In the genomic region with DNA sequence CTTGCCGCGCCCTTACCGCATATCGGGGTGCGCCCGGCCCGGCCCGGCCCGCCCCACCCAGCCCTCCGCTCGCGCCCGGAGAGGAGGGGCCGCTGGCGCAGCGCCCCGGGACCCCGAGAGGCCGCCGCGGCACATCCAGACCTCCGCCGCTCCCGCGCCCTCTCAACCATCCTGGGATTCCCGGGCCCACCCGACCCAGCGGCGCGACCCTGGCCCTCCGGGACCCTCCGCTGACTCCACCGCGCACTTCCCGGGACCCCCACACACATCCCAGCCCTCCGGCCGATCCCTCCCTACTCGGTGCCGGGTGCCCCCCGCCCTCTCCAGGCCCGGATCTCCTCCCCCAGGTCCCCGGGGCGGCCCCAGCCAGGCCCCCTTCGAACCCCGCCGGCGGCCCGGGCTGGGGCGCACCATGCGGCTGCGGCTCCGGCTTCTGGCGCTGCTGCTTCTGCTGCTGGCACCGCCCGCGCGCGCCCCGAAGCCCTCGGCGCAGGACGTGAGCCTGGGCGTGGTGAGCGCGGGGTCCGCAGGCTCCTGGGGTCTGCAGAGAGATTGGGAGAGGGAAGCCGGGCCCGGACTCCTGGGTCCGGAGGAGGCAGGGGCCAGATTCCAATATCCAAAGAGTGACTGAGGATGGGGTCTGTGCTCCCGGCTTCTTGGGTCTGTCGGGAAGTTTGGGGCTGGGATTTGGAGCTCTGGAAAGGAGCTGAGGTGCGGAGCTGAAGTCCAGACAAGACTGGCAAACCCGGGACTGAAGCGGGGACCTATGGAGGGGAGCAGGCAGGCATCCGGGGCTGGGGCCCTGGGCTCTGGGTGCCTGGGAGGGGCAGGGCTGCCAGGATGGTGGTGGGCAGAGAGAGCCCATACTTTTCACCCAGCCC, we compare ENCODE assay signal across 8 cellular contexts. TPM values are rescaled to one million over a fixed set of nuclear protein-coding genes. Genes with fewer than 3 reads are reported as not detected.
DNase-seq lines count a peak whose midpoint lies in the region; ATAC-seq, FAIRE-seq and TF ChIP-seq lines count a peak whose summit lies in the region.

Gene MMP25, plus strand, starts transcription at position 56 of the 881 bp plus-strand sequence. Its CDS starts 357 bp downstream, at position 413.

- H2BK15ac ChIP-seq in IMR-90 (ENCODE audit: low read depth, low read length) = no peak within 1 kb of the TSS

- H3K4me2 ChIP-seq in IMR-90 (ENCODE audit: low read depth, low read length) = peak within 1 kb of the TSS; percentile 92

- no peak within 1 kb of the TSS for H4K8ac ChIP-seq in IMR-90 (ENCODE audit: low read depth in 2 of 2, low read length in 2 of 2)

- POLR2A ChIA-PET in IMR-90 (lab: Charles Lee; ENCODE audit: unreplicated experiment) = no interaction called here

- DNase-seq in IMR-90 (no peak), bronchial epithelial cell (ENCODE audit: low read depth) (no peak), NCI-H1092 (lab: John Stamatoyannopoulos, UW) (no peak), AG08396 (ENCODE audit: low spot score) (no peak)

- H3K4ac ChIP-seq in IMR-90 (ENCODE audit: low read depth, low read length) = no peak within 1 kb of the TSS

- TF ChIP-seq RAD21 in IMR-90 (IDR thresholded peaks at IDR 0.05; ENCODE audit: low read length) = no peak

- TF ChIP-seq POLR2A in IMR-90 (IDR thresholded peaks at IDR 0.05; ENCODE audit: low read depth, low read length) = no peak

- H2BK20ac ChIP-seq in IMR-90 (ENCODE audit: low read depth, low read length) = no peak within 1 kb of the TSS

- H3K9ac ChIP-seq in IMR-90 (ENCODE audit: low read depth, low read length) = no peak within 1 kb of the TSS

- no peak for FAIRE-seq in bronchial epithelial cell (lab: Jason Lieb, UNC)

- peak within 1 kb of the TSS; percentile 88 for H2AFZ ChIP-seq in IMR-90 (replicated peaks; ENCODE audit: low read length, poor library complexity)

- H2BK120ac ChIP-seq in IMR-90 (ENCODE audit: low read depth, low read length) = no peak within 1 kb of the TSS

- no peaks in the 10 kb centered on the region; the same call in 1 of the 2 replicates for H3K9me3 ChIP-seq in IMR-90 (ENCODE audit: control insufficient read depth, insufficient read depth, low read length)
- H3K9me3 ChIP-seq in mesodermal cell (ENCODE audit: control insufficient read depth, low read length) = no peaks in the 10 kb centered on the region

- no TSS peak for BruUV-seq in IMR-90 (replicated peaks; lab: Mats Ljungman, UMichigan)

- H3K56ac ChIP-seq in IMR-90 (ENCODE audit: extremely low read depth, insufficient read depth, low read length) = no peak within 1 kb of the TSS

- no peak within 1 kb of the TSS for H2BK5ac ChIP-seq in IMR-90 (ENCODE audit: low read depth, low read length, poor library complexity, severe bottlenecking)

- no peaks in the 10 kb centered on the region for H4K20me1 ChIP-seq in IMR-90 (ENCODE audit: insufficient read depth, low read length)

- dilution Hi-C loops in IMR-90 (cut with HindIII; ENCODE audit: low sequenced_read_pairs, unreplicated experiment) = no loop called here

- ATAC-seq in IMR-90 (ENCODE audit: low read depth) (peak; percentile 19; the same call in 1 of the 2 replicates), GM21529 (IDR thresholded peaks at IDR 0.05; ENCODE audit: unreplicated experiment) (no peak), HG02884 (IDR thresholded peaks at IDR 0.05; ENCODE audit: unreplicated experiment) (no peak)

- no peak within 1 kb of the TSS for H3K23ac ChIP-seq in IMR-90 (ENCODE audit: low read depth, low read length)

- H3K9me1 ChIP-seq in IMR-90 (ENCODE audit: insufficient read depth, low read length) = no peaks in the 10 kb centered on the region

- CTCF ChIA-PET in IMR-90 (lab: Yijun Ruan, JAX) = interaction anchor here (0.6 to 1.5 kb wide), 3 partner anchors 15 to 55 kb away, joined by 3 to 7 read pairs (median 3); no protein-coding TSS in a partner anchor

- H3K79me1 ChIP-seq in IMR-90 (ENCODE audit: low read depth in 1 of 2, low read length in 2 of 2) = no peaks in the 10 kb centered on the region

- 5% methylated on average over 32 of the region's 75 CpGs; no CpG with 5 or more reads in 1 of the 2 experiments for WGBS in IMR-90 (ENCODE audit: extremely low coverage in 2 of 2, insufficient read length in 1 of 2), 2 experiments
- WGBS in mesodermal cell (ENCODE audit: insufficient coverage in 2 of 2), 2 experiments = 2 to 4% methylated on average over 37 to 65 of the region's 75 CpGs

- no peaks in the 10 kb centered on the region for H3K36me3 ChIP-seq in IMR-90 (ENCODE audit: control insufficient read depth, insufficient read depth, low read length)
- no peaks in the 10 kb centered on the region for H3K36me3 ChIP-seq in bronchial epithelial cell (ENCODE audit: control insufficient read depth, insufficient read depth, low read length)
- H3K36me3 ChIP-seq in mesodermal cell (ENCODE audit: control insufficient read depth, insufficient read depth, low read length) = no peaks in the 10 kb centered on the region

- in situ Hi-C loops in IMR-90 (cut with MboI; ENCODE audit: low sequenced_read_pairs) = no loop called here

- TF ChIP-seq CTCF in 22Rv1 (IDR thresholded peaks at IDR 0.05) = no peak
- TF ChIP-seq CTCF in IMR-90 (conservative IDR thresholded peaks at IDR 0.05; ENCODE audit: low read depth, low read length) = no peak
- no peak for TF ChIP-seq CTCF in bronchial epithelial cell (IDR thresholded peaks at IDR 0.05; ENCODE audit: insufficient read depth, low read length, severe bottlenecking)

- H3K14ac ChIP-seq in IMR-90 (replicated peaks; ENCODE audit: low read depth, low read length) = no peak within 1 kb of the TSS

- no peak within 1 kb of the TSS for H3K18ac ChIP-seq in IMR-90 (ENCODE audit: low read depth, low read length)

- no peak within 1 kb of the TSS for H4K91ac ChIP-seq in IMR-90 (ENCODE audit: insufficient read depth, low read depth, low read length)

- H2AK9ac ChIP-seq in IMR-90 (replicated peaks; ENCODE audit: low read depth, low read length, poor library complexity) = peak within 1 kb of the TSS; percentile 55

- H3K4me3 ChIP-seq in IMR-90 (ENCODE audit: insufficient read depth, low read depth, low read length) = peak within 1 kb of the TSS; percentile 46
- H3K4me3 ChIP-seq in bronchial epithelial cell (ENCODE audit: low read depth, low read length) = peak within 1 kb of the TSS; percentile 39
- peak within 1 kb of the TSS; percentile 51 for H3K4me3 ChIP-seq in mesodermal cell (ENCODE audit: extremely low read depth, insufficient read depth, low read length, poor library complexity, severe bottlenecking)

- H2AK5ac ChIP-seq in IMR-90 (ENCODE audit: low read depth, low read length) = no peak within 1 kb of the TSS

- no peaks in the 10 kb centered on the region; the same call in 1 of the 2 replicates for H3K4me1 ChIP-seq in IMR-90 (ENCODE audit: control insufficient read depth, insufficient read depth, low read length)
- no peaks in the 10 kb centered on the region for H3K4me1 ChIP-seq in mesodermal cell (ENCODE audit: control insufficient read depth, insufficient read depth, low read length, poor library complexity, severe bottlenecking)

- peak within 1 kb of the TSS; percentile 84 for H3K27ac ChIP-seq in 22Rv1
- H3K27ac ChIP-seq in IMR-90 (ENCODE audit: insufficient read depth, low read length) = no peak within 1 kb of the TSS
- H3K27ac ChIP-seq in mesodermal cell (ENCODE audit: low read depth, low read length, severe bottlenecking) = no peak within 1 kb of the TSS

- intact Hi-C loops in IMR-90 (cut with micrococcal nuclease) = no loop called here

- H3K27me3 ChIP-seq in IMR-90 (ENCODE audit: control insufficient read depth, insufficient read depth, low read length) (peaks cover 67% of the 10 kb centered on the region), bronchial epithelial cell (ENCODE audit: control insufficient read depth, insufficient read depth, low read length) (peaks cover 10% of the 10 kb centered on the region)

- H4K5ac ChIP-seq in IMR-90 (ENCODE audit: low read depth, low read length) = no peak within 1 kb of the TSS

TF ChIP-seq in IMR-90, 13 proteins besides CTCF, POLR2A, EP300 and RAD21:
- no peak for TF ChIP-seq SMC3 (IDR thresholded peaks at IDR 0.05; ENCODE audit: low read depth, low read length)
- TF ChIP-seq USF2 (IDR thresholded peaks at IDR 0.05; ENCODE audit: low read depth, low read length) = no peak
- no peak for TF ChIP-seq ELK1 (IDR thresholded peaks at IDR 0.05; ENCODE audit: borderline replicate concordance, low read depth, low read length)
- no peak for TF ChIP-seq MAZ (IDR thresholded peaks at IDR 0.05; ENCODE audit: borderline replicate concordance, low read depth, low read length)
- TF ChIP-seq CHD1 (IDR thresholded peaks at IDR 0.05; ENCODE audit: low read depth, low read length) = no peak
- no peak for TF ChIP-seq CEBPB (IDR thresholded peaks at IDR 0.05; ENCODE audit: low read depth, low read length)
- TF ChIP-seq FOS (IDR thresholded peaks at IDR 0.05; ENCODE audit: low read depth, low read length) = no peak
- no peak for TF ChIP-seq BHLHE40 (IDR thresholded peaks at IDR 0.05; ENCODE audit: low read depth, low read length)
- TF ChIP-seq NFE2L2 (IDR thresholded peaks at IDR 0.05; ENCODE audit: low read depth, low read length) = no peak
TF ChIP-seq in IMR-90: peak in this region for 0.

RNA-seq across cellular contexts. Expression of gene MMP25, which starts in this region (rescaled TPM):
- total RNA-seq in IMR-90 (2012; rRNA removed) = not detected in 2 replicates
- polyA plus RNA-seq in IMR-90 (2012; rRNA removed) = 0.07 TPM in 2 replicates
- polyA plus RNA-seq in IMR-90 (2012; cell fraction: cytosol; rRNA removed) = 0.03 and 0.07 TPM in 2 replicates
- polyA plus RNA-seq in IMR-90 (2012; cell fraction: nucleus; rRNA removed; ENCODE audit: low replicate concordance) = 0.50 and 0.57 TPM in 2 replicates
- under 0.01 and 0.13 TPM in 2 replicates for total RNA-seq in bronchial epithelial cell
- polyA plus RNA-seq in mesodermal cell (2013, experiment 1 of 2) = 1.5 TPM
- polyA plus RNA-seq in mesodermal cell (2013, experiment 2 of 2) = 0.76 TPM

Comparison
In these comparisons a context has a peak if more than half of its experiments do, and no peak if none do; other contexts are left out.
1. Peak in ATAC-seq, H3K4me3 ChIP-seq and H3K4me2 ChIP-seq in IMR-90; RNA of the gene not detected or under 1 TPM.